22 cellular contexts compared by ENCODE assay signal in genomic region chr4:107828315-107828714, GRCh38. TPM values are rescaled to one million over a fixed set of nuclear protein-coding genes. Genes with fewer than 3 reads are reported as not detected.
"Had no signal": no experiment of that assay in that cellular context is flagged by ENCODE, and none has a peak within 500 bp of the region (broad histone marks: within the 10 kb centered on the region; RNA-seq: fewer than 3 reads in every experiment).

No MANE protein-coding gene starts in this region.

- H3K36me3 Mint-ChIP-seq: memory B cell; naive thymus-derived CD4-positive, alpha-beta T cell had no signal

- H3K9me3 ChIP-seq: left ventricle myocardium inferior, spleen, thoracic aorta had no signal

- H3K9me3 Mint-ChIP-seq: activated T-helper 1 cell treated with anti-CD3 and anti-CD28 coated beads, Interleukin-12 subunit alpha, Interleukin-12 subunit beta, Interleukin-2, Interleukin-4 antibody, amounts not matched to agents 30 ng/mL and 10 ng/mL and 1 ng/mL, durations not matched to agents 14 hours and 24 hours and 36 hours; endodermal cell; memory B cell had no signal

- H3K4me3 ChIP-seq: left ventricle myocardium inferior, SK-N-MC, spleen, thoracic aorta had no signal

- H3K27ac Mint-ChIP-seq: activated T-helper 1 cell treated with anti-CD3 and anti-CD28 coated beads, Interleukin-12 subunit alpha, Interleukin-12 subunit beta, Interleukin-2, Interleukin-4 antibody, amounts not matched to agents 30 ng/mL and 10 ng/mL and 1 ng/mL, durations not matched to agents 14 hours and 24 hours and 36 hours; endodermal cell; memory B cell; naive thymus-derived CD4-positive, alpha-beta T cell had no signal

- H3K36me3 ChIP-seq: left ventricle myocardium inferior, spleen, thoracic aorta had no signal

- ATAC-seq: esophagus mucosa; naive thymus-derived CD4-positive, alpha-beta T cell; right cardiac atrium; stimulated activated naive CD8-positive, alpha-beta T cell treated with anti-CD3 and anti-CD28 coated beads, Interleukin-15, Interleukin-2, amounts not matched to agents 100 U/mL and 50 U/mL, for 24 hours had no signal

- DNase-seq: activated CD4-positive, alpha-beta T cell treated with anti-CD3 and anti-CD28 coated beads for 48 hours; activated CD4-positive, alpha-beta T cell treated with anti-CD3 and anti-CD28 coated beads, Interleukin-2, amount 50 U/mL, for 48 hours; activated CD8-positive, alpha-beta memory T cell treated with anti-CD3 and anti-CD28 coated beads for 24 hours; activated effector memory CD4-positive, alpha-beta T cell treated with anti-CD3 and anti-CD28 coated beads, Interleukin-2, amount 50 U/mL, for 16 hours; activated naive CD4-positive, alpha-beta T cell treated with anti-CD3 and anti-CD28 coated beads, Interleukin-2, amount 50 U/mL, for 16 hours; amniotic stem cell; central memory CD4-positive, alpha-beta T cell; endodermal cell; foreskin melanocyte; left ventricle myocardium inferior; midbrain; naive thymus-derived CD4-positive, alpha-beta T cell; nucleus accumbens; right cardiac atrium; spleen; stimulated activated CD4-positive, alpha-beta T cell treated with anti-CD3 and anti-CD28 coated beads, Interleukin-2, amount 100 ng/mL, for 48 hours; stimulated activated naive CD8-positive, alpha-beta T cell treated with anti-CD3 and anti-CD28 coated beads, Interleukin-15, Interleukin-2, amounts not matched to agents 100 U/mL and 50 U/mL, for 24 hours had no signal

- H3K27ac ChIP-seq: SK-N-MC, spleen, thoracic aorta had no signal

- H3K4me3 Mint-ChIP-seq: activated T-helper 1 cell treated with anti-CD3 and anti-CD28 coated beads, Interleukin-12 subunit alpha, Interleukin-12 subunit beta, Interleukin-2, Interleukin-4 antibody, amounts not matched to agents 30 ng/mL and 10 ng/mL and 1 ng/mL, durations not matched to agents 14 hours and 24 hours and 36 hours; endodermal cell; memory B cell had no signal

RNA-seq across cellular contexts. Expression of gene SGMS2, which starts 3.6 kb away (rescaled TPM):
- polyA plus RNA-seq: naive thymus-derived CD4-positive, alpha-beta T cell had no signal
